Comparison of ENCODE assay signal across 8 cellular contexts in genomic region chr9:83220737-83221136, GRCh38.
DNase-seq lines count a peak whose midpoint lies in the region; ATAC-seq, FAIRE-seq and TF ChIP-seq lines count a peak whose summit lies in the region.

No MANE protein-coding gene starts in this region.

- H3K4me3 ChIP-seq in bronchial epithelial cell (ENCODE audit: low read depth, low read length): no peak overlapping the region

- peaks cover 19 to 20% of the 10 kb centered on the region in 2 donors for H3K27me3 Mint-ChIP-seq in natural killer cell treated with Interleukin-12 subunit alpha and Interleukin-12 subunit beta and Interleukin-15 and Interleukin-18, amount 100 ng/mL, for 72 hours
- H3K27me3 Mint-ChIP-seq in natural killer cell (ENCODE audit: low read depth in 2 of 2) (peaks cover 25 to 32% of the 10 kb centered on the region in 2 donors), immature natural killer cell (ENCODE audit: low read depth in 3 of 3) (peaks cover 5 to 9% (median 8%) of the 10 kb centered on the region in 3 donors)

- H3K9me3 Mint-ChIP-seq in natural killer cell treated with Interleukin-12 subunit alpha and Interleukin-12 subunit beta and Interleukin-15 and Interleukin-18, amount 100 ng/mL, for 72 hours: no peaks in the 10 kb centered on the region
- no peaks in the 10 kb centered on the region for H3K9me3 Mint-ChIP-seq in natural killer cell
- H3K9me3 Mint-ChIP-seq in immature natural killer cell: peaks cover 0 to 7% (median 0%) of the 10 kb centered on the region in 6 donors

- peaks cover 6 to 7% of the 10 kb centered on the region in 2 donors for H3K4me1 Mint-ChIP-seq in natural killer cell treated with Interleukin-12 subunit alpha and Interleukin-12 subunit beta and Interleukin-15 and Interleukin-18, amount 100 ng/mL, for 72 hours (ENCODE audit: low read depth in 2 of 2)
- H3K4me1 Mint-ChIP-seq in natural killer cell (peaks cover 5 to 10% of the 10 kb centered on the region in 2 donors), immature natural killer cell (peaks cover 5 to 7% of the 10 kb centered on the region in 2 donors)

- H3K27ac Mint-ChIP-seq in natural killer cell treated with Interleukin-12 subunit alpha and Interleukin-12 subunit beta and Interleukin-15 and Interleukin-18, amount 100 ng/mL, for 72 hours: no peak overlapping the region
- no peak overlapping the region for H3K27ac Mint-ChIP-seq in natural killer cell
- no peak overlapping the region for H3K27ac Mint-ChIP-seq in immature natural killer cell

- DNase-seq in natural killer cell treated with Interleukin-12 subunit alpha and Interleukin-12 subunit beta and Interleukin-15 and Interleukin-18, amount 100 ng/mL, for 72 hours (ENCODE audit: low spot score): no peak
- no peak for DNase-seq in natural killer cell
- DNase-seq in bronchial epithelial cell (ENCODE audit: low read depth): peak; percentile 86
- no peak for DNase-seq in midbrain (lab: John Stamatoyannopoulos, UW)
- DNase-seq in erythroblast (lab: John Stamatoyannopoulos, UW): no peak
- DNase-seq in immature natural killer cell: no peak
- DNase-seq in NCI-H2081 treated with DMSO at 0.1 percent for 48 hours (lab: John Stamatoyannopoulos, UW): no peak

- peak; percentile 32 for FAIRE-seq in bronchial epithelial cell (lab: Jason Lieb, UNC)

- H3K36me3 ChIP-seq in bronchial epithelial cell (ENCODE audit: control insufficient read depth, insufficient read depth, low read length): no peaks in the 10 kb centered on the region

- no peak overlapping the region for H3K4me3 Mint-ChIP-seq in natural killer cell treated with Interleukin-12 subunit alpha and Interleukin-12 subunit beta and Interleukin-15 and Interleukin-18, amount 100 ng/mL, for 72 hours
- H3K4me3 Mint-ChIP-seq in natural killer cell: no peak overlapping the region
- no peak overlapping the region for H3K4me3 Mint-ChIP-seq in immature natural killer cell

- no peaks in the 10 kb centered on the region for H3K27me3 ChIP-seq in bronchial epithelial cell (ENCODE audit: control insufficient read depth, insufficient read depth, low read length)

- ATAC-seq in natural killer cell treated with Interleukin-12 subunit alpha and Interleukin-12 subunit beta and Interleukin-15 and Interleukin-18, amount 100 ng/mL, for 72 hours: peak; percentile 62 to 87
- ATAC-seq in natural killer cell: no peak
- peak; percentile 86 for ATAC-seq in HG03103 (IDR thresholded peaks at IDR 0.05; ENCODE audit: low read depth, unreplicated experiment)

- no peak for TF ChIP-seq POLR2A in erythroblast (IDR thresholded peaks at IDR 0.05; ENCODE audit: low read length)

- intact Hi-C loops in natural killer cell (cut with micrococcal nuclease): no loop called here

- H3K36me3 Mint-ChIP-seq in natural killer cell treated with Interleukin-12 subunit alpha and Interleukin-12 subunit beta and Interleukin-15 and Interleukin-18, amount 100 ng/mL, for 72 hours: no peaks in the 10 kb centered on the region
- H3K36me3 Mint-ChIP-seq in natural killer cell: no peaks in the 10 kb centered on the region
- no peaks in the 10 kb centered on the region for H3K36me3 Mint-ChIP-seq in immature natural killer cell

- TF ChIP-seq CTCF in natural killer cell (IDR thresholded peaks at IDR 0.05) (no peak), bronchial epithelial cell (IDR thresholded peaks at IDR 0.05; ENCODE audit: insufficient read depth, low read length, severe bottlenecking) (no peak)

Comparison
In these comparisons a context has a peak if more than half of its experiments do, and no peak if none do; other contexts are left out.
1. ATAC-seq: peak in natural killer cell treated with Interleukin-12 subunit alpha and Interleukin-12 subunit beta and Interleukin-15 and Interleukin-18, amount 100 ng/mL, for 72 hours (2 of 2) and HG03103 (single experiment); none in natural killer cell (0 of 3).